ENCODE assay signal across 1 cellular context in the genomic region with DNA sequence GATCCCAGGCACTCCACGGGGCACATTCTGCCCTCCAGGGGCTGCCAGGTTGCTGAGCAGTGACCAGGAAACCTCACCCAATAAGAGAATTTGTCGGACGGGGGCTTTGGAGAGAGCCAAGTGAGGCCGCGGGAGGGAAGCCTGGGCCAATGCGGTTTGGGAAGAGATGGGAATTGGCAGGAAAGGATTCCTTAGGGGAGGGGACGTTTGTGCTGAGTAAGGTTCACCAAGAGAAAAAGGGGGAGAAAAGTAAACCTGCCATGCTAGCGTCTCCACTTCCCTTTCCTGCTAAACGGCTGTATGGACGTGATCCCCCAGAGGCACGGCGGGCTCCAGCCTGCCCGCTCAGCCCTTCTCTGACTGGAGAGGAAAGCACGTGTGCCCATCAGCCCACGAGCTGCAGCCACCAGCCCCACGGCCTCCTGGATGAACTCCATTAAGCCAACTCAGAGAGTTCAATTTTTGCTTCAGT.
TF ChIP-seq lines count a peak whose summit lies in the region.

No MANE protein-coding gene starts in this region.

TF ChIP-seq in HepG2, 621 proteins besides CTCF, POLR2A, EP300 and RAD21 (continued from another document):
- TF ChIP-seq, protein P1, sequence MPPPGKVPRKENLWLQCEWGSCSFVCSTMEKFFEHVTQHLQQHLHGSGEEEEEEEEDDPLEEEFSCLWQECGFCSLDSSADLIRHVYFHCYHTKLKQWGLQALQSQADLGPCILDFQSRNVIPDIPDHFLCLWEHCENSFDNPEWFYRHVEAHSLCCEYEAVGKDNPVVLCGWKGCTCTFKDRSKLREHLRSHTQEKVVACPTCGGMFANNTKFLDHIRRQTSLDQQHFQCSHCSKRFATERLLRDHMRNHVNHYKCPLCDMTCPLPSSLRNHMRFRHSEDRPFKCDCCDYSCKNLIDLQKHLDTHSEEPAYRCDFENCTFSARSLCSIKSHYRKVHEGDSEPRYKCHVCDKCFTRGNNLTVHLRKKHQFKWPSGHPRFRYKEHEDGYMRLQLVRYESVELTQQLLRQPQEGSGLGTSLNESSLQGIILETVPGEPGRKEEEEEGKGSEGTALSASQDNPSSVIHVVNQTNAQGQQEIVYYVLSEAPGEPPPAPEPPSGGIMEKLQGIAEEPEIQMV (CRISPR knock-in tag; IDR thresholded peaks at IDR 0.05; ENCODE audit: low read depth), result no peak
- TF ChIP-seq ZNF484 (CRISPR knock-in tag; IDR thresholded peaks at IDR 0.05; ENCODE audit: borderline replicate concordance, low read depth) (no peak), ZNF768 (CRISPR knock-in tag; IDR thresholded peaks at IDR 0.05) (no peak), CREM (IDR thresholded peaks at IDR 0.05) (no peak), CREM (CRISPR knock-in tag; IDR thresholded peaks at IDR 0.05) (no peak), NFIC (IDR thresholded peaks at IDR 0.05; ENCODE audit: low read length) (no peak), ATRX (CRISPR knock-in tag; IDR thresholded peaks at IDR 0.05; ENCODE audit: borderline replicate concordance) (no peak)
- TF ChIP-seq, protein P2, sequence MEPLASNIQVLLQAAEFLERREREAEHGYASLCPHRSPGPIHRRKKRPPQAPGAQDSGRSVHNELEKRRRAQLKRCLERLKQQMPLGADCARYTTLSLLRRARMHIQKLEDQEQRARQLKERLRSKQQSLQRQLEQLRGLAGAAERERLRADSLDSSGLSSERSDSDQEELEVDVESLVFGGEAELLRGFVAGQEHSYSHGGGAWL (CRISPR knock-in tag; IDR thresholded peaks at IDR 0.05), result no peak
